ENCODE assay signal across 13 cellular contexts in the genomic region with DNA sequence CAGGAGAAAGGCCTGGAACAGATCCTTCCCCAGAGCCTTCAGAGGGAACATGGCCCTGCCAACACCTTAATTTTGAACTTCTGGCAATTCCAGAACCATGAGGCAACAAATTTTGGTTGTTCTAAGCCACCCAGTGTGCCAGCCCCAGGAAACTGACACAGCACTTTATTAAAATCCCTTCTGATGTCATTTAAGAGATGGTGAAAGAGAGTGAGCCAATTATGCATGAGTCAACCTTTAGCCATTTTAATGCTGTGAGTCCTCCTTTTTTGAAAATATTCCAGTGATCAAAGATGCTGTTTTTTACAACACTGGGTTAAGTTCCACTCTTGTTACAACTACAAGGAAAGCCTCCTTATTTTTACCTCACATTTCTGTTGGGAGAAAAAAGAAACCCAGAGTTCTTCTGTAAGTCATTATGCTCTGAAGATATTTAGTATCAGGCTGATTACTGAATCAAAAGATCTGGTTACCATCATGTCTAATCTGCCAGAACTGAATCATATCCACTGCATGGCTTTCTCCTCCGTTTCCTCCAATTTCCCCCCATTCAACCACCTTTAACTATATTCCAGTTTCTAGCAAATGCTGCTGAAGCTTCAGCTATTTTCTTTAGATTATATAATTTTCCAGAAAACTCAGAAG.
DNase-seq lines count a peak whose midpoint lies in the region; ATAC-seq and TF ChIP-seq lines count a peak whose summit lies in the region.
"Had no signal": no experiment of that assay in that cellular context is flagged by ENCODE, and none has a peak within 500 bp of the region (broad histone marks: within the 10 kb centered on the region; RNA-seq: fewer than 3 reads in every experiment).

No MANE protein-coding gene starts in this region.

- CTCF ChIA-PET in Caco-2 (lab: Charles Lee): no interaction called here

- H3K36me3 Mint-ChIP-seq in Caco-2 (ENCODE audit: insufficient read depth, unreplicated experiment): no peaks in the 10 kb centered on the region
- H3K36me3 Mint-ChIP-seq: memory B cell had no signal

- H3K27me3 ChIP-seq in foreskin keratinocyte (no peaks in the 10 kb centered on the region), Caco-2 (replicated peaks; ENCODE audit: control insufficient read depth, insufficient read depth, low read length) (no peaks in the 10 kb centered on the region)
- H3K27me3 ChIP-seq: stomach had no signal

- no peaks in the 10 kb centered on the region for H3K4me1 Mint-ChIP-seq in Caco-2 (ENCODE audit: low read depth, unreplicated experiment)
- H3K4me1 Mint-ChIP-seq: memory B cell had no signal

- H3K9me3 ChIP-seq in Caco-2: no peaks in the 10 kb centered on the region

- intact Hi-C loops in Caco-2 (cut with micrococcal nuclease; ENCODE audit: unreplicated experiment): no loop called here

- DNase-seq in HFF-Myc (ENCODE audit: extremely low read depth, low read depth): peak; percentile 60
- DNase-seq in T1000 (lab: John Stamatoyannopoulos, UW): peak; percentile 2
- peak; percentile 69 to 84 for DNase-seq in foreskin keratinocyte
- DNase-seq in stromal cell of bone marrow (ENCODE audit: low read depth): peak; percentile 92
- no peak for DNase-seq in activated CD4-positive, alpha-beta T cell treated with anti-CD3 and anti-CD28 coated beads, Interleukin-2, amount 50 U/mL, for 1 hour
- DNase-seq in activated T-cell treated with anti-CD3 and anti-CD28 coated beads, Interleukin-2, amount 50 U/mL, for 1 hour: no peak
- DNase-seq in Caco-2: no peak
- DNase-seq: NCI-H526; stimulated activated CD4-positive, alpha-beta T cell treated with anti-CD3 and anti-CD28 coated beads, Interleukin-15, amount 100 ng/mL, for 24 hours; stomach had no signal

- BruUV-seq in Caco-2 (replicated peaks; lab: Mats Ljungman, UMichigan): no TSS peak

- TF ChIP-seq CTCF in HFF-Myc (IDR thresholded peaks at IDR 0.05; ENCODE audit: low read depth, low read length, missing control alignments) (no peak), foreskin keratinocyte (conservative IDR thresholded peaks at IDR 0.05) (no peak), Caco-2 (IDR thresholded peaks at IDR 0.05; ENCODE audit: insufficient read depth in 1 of 2, low read depth in 1 of 2, low read length in 1 of 2, severe bottlenecking in 1 of 2, unreplicated experiment in 1 of 2) (no peak)

- H3K4me3 Mint-ChIP-seq in Caco-2 (ENCODE audit: unreplicated experiment): no peak overlapping the region
- H3K4me3 Mint-ChIP-seq: activated T-helper 1 cell treated with anti-CD3 and anti-CD28 coated beads, Interleukin-12 subunit alpha, Interleukin-12 subunit beta, Interleukin-2, Interleukin-4 antibody, amounts not matched to agents 30 ng/mL and 10 ng/mL and 1 ng/mL, durations not matched to agents 14 hours and 24 hours and 36 hours; memory B cell had no signal

- peaks cover 11% of the 10 kb centered on the region for H3K4me1 ChIP-seq in foreskin keratinocyte
- no peaks in the 10 kb centered on the region for H3K4me1 ChIP-seq in Caco-2
- H3K4me1 ChIP-seq: stomach had no signal

- peaks cover 10% of the 10 kb centered on the region for H3K27me3 Mint-ChIP-seq in Caco-2 (ENCODE audit: insufficient read depth, unreplicated experiment)

- H3K27ac ChIP-seq in foreskin keratinocyte: peak overlapping the region; percentile 1

- H3K4me3 ChIP-seq in HFF-Myc (replicated peaks; ENCODE audit: low read depth, low read length) (no peak overlapping the region), Caco-2 (ENCODE audit: low read depth, low read length) (no peak overlapping the region)
- H3K4me3 ChIP-seq: stomach had no signal

- no peaks in the 10 kb centered on the region for H3K36me3 ChIP-seq in Caco-2 (ENCODE audit: control insufficient read depth, insufficient read depth, low read length)
- H3K36me3 ChIP-seq: stomach had no signal

- H3K9me3 Mint-ChIP-seq in Caco-2 (ENCODE audit: unreplicated experiment): no peaks in the 10 kb centered on the region
- H3K9me3 Mint-ChIP-seq: activated T-helper 1 cell treated with anti-CD3 and anti-CD28 coated beads, Interleukin-12 subunit alpha, Interleukin-12 subunit beta, Interleukin-2, Interleukin-4 antibody, amounts not matched to agents 30 ng/mL and 10 ng/mL and 1 ng/mL, durations not matched to agents 14 hours and 24 hours and 36 hours; memory B cell had no signal

- peak; percentile 95 for ATAC-seq in foreskin keratinocyte
- no peak for ATAC-seq in GM18861 (IDR thresholded peaks at IDR 0.05; ENCODE audit: unreplicated experiment)

- no peak overlapping the region for H3K27ac Mint-ChIP-seq in Caco-2 (ENCODE audit: unreplicated experiment)
- H3K27ac Mint-ChIP-seq: activated T-helper 1 cell treated with anti-CD3 and anti-CD28 coated beads, Interleukin-12 subunit alpha, Interleukin-12 subunit beta, Interleukin-2, Interleukin-4 antibody, amounts not matched to agents 30 ng/mL and 10 ng/mL and 1 ng/mL, durations not matched to agents 14 hours and 24 hours and 36 hours; memory B cell had no signal

- POLR2A ChIA-PET in Caco-2 (lab: Charles Lee): no interaction called here

Comparison
In these comparisons a context has a peak if more than half of its experiments do, and no peak if none do; other contexts are left out.
1. DNase-seq: peak in HFF-Myc (single experiment), T1000 (single experiment), foreskin keratinocyte (2 of 2) and stromal cell of bone marrow (single experiment); none in activated CD4-positive, alpha-beta T cell treated with anti-CD3 and anti-CD28 coated beads, Interleukin-2, amount 50 U/mL, for 1 hour (single experiment), activated T-cell treated with anti-CD3 and anti-CD28 coated beads, Interleukin-2, amount 50 U/mL, for 1 hour (single experiment) and Caco-2 (0 of 2).